11 cellular contexts compared by ENCODE assay signal in genomic region chr6:33321227-33321626, GRCh38. TPM values are rescaled to one million over a fixed set of nuclear protein-coding genes. Genes with fewer than 3 reads are reported as not detected.
DNase-seq lines count a peak whose midpoint lies in the region; ATAC-seq and TF ChIP-seq lines count a peak whose summit lies in the region.
"Had no signal": no experiment of that assay in that cellular context is flagged by ENCODE, and none has a peak within 500 bp of the region (broad histone marks: within the 10 kb centered on the region; RNA-seq: fewer than 3 reads in every experiment).

No MANE protein-coding gene starts in this region.

- peaks cover 29% of the 10 kb centered on the region for H3K79me2 ChIP-seq in Karpas-422 (ENCODE audit: low read length)
- H3K79me2 ChIP-seq in mammary epithelial cell (ENCODE audit: insufficient read depth, low read length), result peaks cover 50% of the 10 kb centered on the region

- H3K4me1 Mint-ChIP-seq in neural crest cell, result peaks cover 74% of the 10 kb centered on the region

- H3K4me1 ChIP-seq in Karpas-422 (ENCODE audit: low read length), result peaks cover 57% of the 10 kb centered on the region
- peaks cover 46% of the 10 kb centered on the region for H3K4me1 ChIP-seq in mammary epithelial cell (ENCODE audit: insufficient read depth, low read length)
- peaks cover 18% of the 10 kb centered on the region for H3K4me1 ChIP-seq in prostate gland (replicated peaks)

- intact Hi-C loops in mammary epithelial cell (cut with micrococcal nuclease), result no loop called here
- intact Hi-C loops in prostate gland (cut with DNase I), result no loop called here

- H3K36me3 Mint-ChIP-seq in neural crest cell (ENCODE audit: low read depth), result peaks cover 24% of the 10 kb centered on the region

- H3K27me3 Mint-ChIP-seq in neural crest cell (ENCODE audit: low read depth), result peaks cover 4% of the 10 kb centered on the region

- ATAC-seq in HG02678 (IDR thresholded peaks at IDR 0.05; ENCODE audit: unreplicated experiment) (no peak), HG02588 (IDR thresholded peaks at IDR 0.05; ENCODE audit: unreplicated experiment) (no peak)

- BruUV-seq in mammary epithelial cell (replicated peaks; lab: Mats Ljungman, UMichigan), result no TSS peak

- H3K27ac ChIP-seq in C4-2B, result peak overlapping the region; percentile 85
- peak overlapping the region; percentile 92 for H3K27ac ChIP-seq in Karpas-422 (ENCODE audit: low read length)
- H3K27ac ChIP-seq in mammary epithelial cell (ENCODE audit: insufficient read depth, low read depth, low read length), result peak overlapping the region; percentile 56
- peak overlapping the region in 1 of 2 donors; percentile 81 for H3K27ac ChIP-seq in prostate gland

- peak overlapping the region; percentile 92 for H3K4me2 ChIP-seq in Karpas-422 (ENCODE audit: low read depth, low read length, poor library complexity, severe bottlenecking)
- H3K4me2 ChIP-seq in mammary epithelial cell (ENCODE audit: insufficient read depth, low read depth, low read length), result peak overlapping the region; percentile 92

- CTCF ChIA-PET in mammary epithelial cell (lab: Charles Lee; ENCODE audit: low non-redundant PET), result no interaction called here

- H3K27me3 ChIP-seq in Karpas-422 (ENCODE audit: low read length) (no peaks in the 10 kb centered on the region), mammary epithelial cell (ENCODE audit: insufficient read depth, low read length) (no peaks in the 10 kb centered on the region), prostate gland (replicated peaks; ENCODE audit: insufficient read depth) (no peaks in the 10 kb centered on the region)

- no peak for TF ChIP-seq POLR2A in prostate gland (IDR thresholded peaks at IDR 0.05)

- no peaks in the 10 kb centered on the region for H3K9me3 ChIP-seq in Karpas-422 (ENCODE audit: low read length)
- no peaks in the 10 kb centered on the region for H3K9me3 ChIP-seq in mammary epithelial cell (replicated peaks; ENCODE audit: insufficient read depth, low read length)
- no peaks in the 10 kb centered on the region for H3K9me3 ChIP-seq in prostate gland

- peaks cover 20% of the 10 kb centered on the region for H4K20me1 ChIP-seq in Karpas-422 (ENCODE audit: insufficient read depth, low read depth, low read length)
- H4K20me1 ChIP-seq in mammary epithelial cell (ENCODE audit: insufficient read depth, low read length), result no peaks in the 10 kb centered on the region

- DNase-seq in Karpas-422 (no peak), mammary epithelial cell (no peak), neural crest cell (ENCODE audit: low read depth, low spot score) (no peak), SW480 (ENCODE audit: low spot score) (no peak), prostate gland (ENCODE audit: low spot score) (no peak)
- DNase-seq: effector CD4-positive, alpha-beta T cell; NCI-H187 treated with DMSO at 0.1 percent for 48 hours; WERI-Rb-1 had no signal

- H3K36me3 ChIP-seq in Karpas-422 (ENCODE audit: insufficient read depth, low read length), result peaks cover 26% of the 10 kb centered on the region
- H3K36me3 ChIP-seq in mammary epithelial cell (ENCODE audit: insufficient read depth, low read length), result peaks cover 12% of the 10 kb centered on the region
- peaks cover 3 to 5% of the 10 kb centered on the region in 2 donors for H3K36me3 ChIP-seq in prostate gland

- no peaks in the 10 kb centered on the region for H3K9me2 ChIP-seq in Karpas-422 (replicated peaks; ENCODE audit: insufficient read depth, low read length)

- H3K4me3 ChIP-seq in Karpas-422 (ENCODE audit: low read length), result peak overlapping the region; percentile 97
- H3K4me3 ChIP-seq in mammary epithelial cell (replicated peaks in 1 of 3; ENCODE audit: insufficient read depth in 1 of 3, low read depth in 2 of 3, low read length in 3 of 3), result peak overlapping the region; percentile 64 to 80 (median 75)
- H3K4me3 ChIP-seq in prostate gland, result no peak overlapping the region

- peak overlapping the region; percentile 98 for H3K4me3 Mint-ChIP-seq in neural crest cell

- peak overlapping the region; percentile 97 for H3K9ac ChIP-seq in Karpas-422 (ENCODE audit: low read length)
- peak overlapping the region; percentile 93 for H3K9ac ChIP-seq in mammary epithelial cell (ENCODE audit: insufficient read depth, low read length)

- H3K27ac Mint-ChIP-seq in neural crest cell (ENCODE audit: unreplicated experiment), result peak overlapping the region; percentile 21

- WGBS in mammary epithelial cell (ENCODE audit: low coverage, missing lambda C conversion rate), result 17% methylated on average over 9 of the region's 9 CpGs
- 79% methylated on average over 9 of the region's 9 CpGs for WGBS in prostate gland

- no peak overlapping the region for H2AFZ ChIP-seq in Karpas-422 (ENCODE audit: low read length)
- H2AFZ ChIP-seq in mammary epithelial cell (ENCODE audit: low read depth, low read length), result no peak overlapping the region

- in situ Hi-C loops in mammary epithelial cell (cut with MboI; ENCODE audit: low sequenced_read_pairs in 2 of 2), result no loop called here

- TF ChIP-seq CTCF in C4-2B (conservative IDR thresholded peaks at IDR 0.05) (no peak), mammary epithelial cell (conservative IDR thresholded peaks at IDR 0.05 in 1 of 2, IDR thresholded peaks at IDR 0.05 in 1 of 2; ENCODE audit: extremely low read depth in 1 of 2, insufficient read depth in 1 of 2, low read depth in 1 of 2, low read length in 2 of 2) (no peak), neural crest cell (conservative IDR thresholded peaks at IDR 0.05) (no peak), prostate gland (IDR thresholded peaks at IDR 0.05) (no peak)

- H3K9me3 Mint-ChIP-seq in neural crest cell, result no peaks in the 10 kb centered on the region

- dilution Hi-C loops in mammary epithelial cell (cut with HindIII; ENCODE audit: low sequenced_read_pairs), result no loop called here

RNA-seq across cellular contexts. Expression of gene DAXX, which starts 1.5 kb away (rescaled TPM):
- total RNA-seq in Karpas-422 (2014; rRNA removed; shearing (Covaris generic); ENCODE audit: low replicate concordance), result 45.8 and 55.6 TPM in 2 replicates
- total RNA-seq in mammary epithelial cell, result 10 to 100 TPM; 35.0 to 49.3 TPM
- 25.9 TPM for polyA plus RNA-seq in mammary epithelial cell
- 80.0 TPM for polyA minus RNA-seq in mammary epithelial cell
- total RNA-seq in neural crest cell, result 85.0 and 88.2 TPM in 2 replicates
- total RNA-seq in prostate gland, result 10 to 100 TPM; 52.8 to 75.1 TPM

RNA-seq across cellular contexts. Expression of gene ZBTB22, which starts 3.7 kb away (rescaled TPM):
- 4.9 and 11.8 TPM in 2 replicates for total RNA-seq in Karpas-422 (2014; rRNA removed; shearing (Covaris generic); ENCODE audit: low replicate concordance)
- 10 to 100 TPM; 11.5 to 16.3 TPM for total RNA-seq in mammary epithelial cell
- 6.5 TPM for polyA plus RNA-seq in mammary epithelial cell
- polyA minus RNA-seq in mammary epithelial cell, result 9.5 TPM
- 23.0 and 23.4 TPM in 2 replicates for total RNA-seq in neural crest cell
- 10 to 100 TPM; 25.1 to 27.5 TPM for total RNA-seq in prostate gland

RNA-seq across cellular contexts. Expression of gene TAPBP, which starts 7.3 kb away (rescaled TPM):
- 102 and 188 TPM in 2 replicates for total RNA-seq in Karpas-422 (2014; rRNA removed; shearing (Covaris generic); ENCODE audit: low replicate concordance)
- total RNA-seq in mammary epithelial cell, result 100 to 1,000 TPM; 117 to 119 TPM
- polyA plus RNA-seq in mammary epithelial cell, result 71.4 TPM
- 60.7 TPM for polyA minus RNA-seq in mammary epithelial cell
- total RNA-seq in neural crest cell, result 15.4 and 16.2 TPM in 2 replicates
- total RNA-seq in prostate gland, result 100 to 1,000 TPM; 190 to 192 TPM

RNA-seq across cellular contexts. Expression of gene RGL2, which starts 22.5 kb away (rescaled TPM):
- 35.1 and 47.2 TPM in 2 replicates for total RNA-seq in Karpas-422 (2014; rRNA removed; shearing (Covaris generic); ENCODE audit: low replicate concordance)
- total RNA-seq in mammary epithelial cell (10 to 100 TPM; 22.0 to 47.0 TPM), neural crest cell (51.9 and 56.0 TPM in 2 replicates), prostate gland (100 to 1,000 TPM in 1 of 2 donors, 10 to 100 TPM in 1; 98.7 to 107 TPM)
- 34.0 TPM for polyA plus RNA-seq in mammary epithelial cell
- 23.3 TPM for polyA minus RNA-seq in mammary epithelial cell

RNA-seq across cellular contexts. Expression of gene PFDN6, which starts 31.8 kb away (rescaled TPM):
- total RNA-seq in Karpas-422 (2014; rRNA removed; shearing (Covaris generic); ENCODE audit: low replicate concordance), result 66.7 and 126 TPM in 2 replicates
- 10 to 100 TPM; 15.2 to 59.2 TPM for total RNA-seq in mammary epithelial cell
- 45.0 TPM for polyA plus RNA-seq in mammary epithelial cell
- polyA minus RNA-seq in mammary epithelial cell, result 37.5 TPM
- 54.9 and 61.4 TPM in 2 replicates for total RNA-seq in neural crest cell
- total RNA-seq in prostate gland, result 10 to 100 TPM; 24.1 to 59.7 TPM

Comparison
In these comparisons a context has a peak if more than half of its experiments do, and no peak if none do; other contexts are left out.
1. H3K4me3 ChIP-seq: peak in Karpas-422 (single experiment) and mammary epithelial cell (3 of 3); none in prostate gland (0 of 2).